ENCODE assay signal across 9 cellular contexts in the genomic region with DNA sequence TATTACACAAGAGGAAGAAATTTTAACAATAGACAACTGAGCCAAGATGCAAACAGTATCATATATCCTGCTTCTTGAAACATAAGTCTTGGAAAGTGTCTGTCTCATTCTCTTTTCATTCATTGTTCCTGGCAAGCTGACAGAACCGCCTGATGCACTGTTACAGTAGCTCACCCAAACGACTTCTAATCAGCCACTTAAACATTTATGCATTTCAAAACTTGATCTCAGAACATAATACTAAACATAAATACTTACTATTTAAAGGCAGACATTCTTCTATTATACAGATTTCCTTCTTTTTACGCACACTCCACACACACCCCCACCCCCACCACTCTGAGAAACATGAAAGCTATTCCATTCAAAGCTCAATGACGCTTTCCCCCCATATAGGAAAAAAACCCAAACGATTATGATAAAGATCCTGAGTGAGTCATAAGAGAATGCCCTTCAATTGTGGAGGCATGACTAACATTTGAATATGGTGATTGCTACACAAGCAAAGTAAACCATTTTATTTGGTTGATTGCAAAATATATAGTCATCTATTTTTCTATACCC. TPM values are rescaled to one million over a fixed set of nuclear protein-coding genes. Genes with fewer than 3 reads are reported as not detected.
DNase-seq lines count a peak whose midpoint lies in the region; TF ChIP-seq lines count a peak whose summit lies in the region.
"Had no signal": no experiment of that assay in that cellular context is flagged by ENCODE, and none has a peak within 500 bp of the region (broad histone marks: within the 10 kb centered on the region; RNA-seq: fewer than 3 reads in every experiment).

No MANE protein-coding gene starts in this region.

- no peaks in the 10 kb centered on the region for H3K9me3 ChIP-seq in HAP-1
- no peaks in the 10 kb centered on the region for H3K9me3 ChIP-seq in transverse colon
- no peaks in the 10 kb centered on the region for H3K9me3 ChIP-seq in spleen

- DNase-seq in HAP-1 (ENCODE audit: low spot score in 2 of 2) (peak; percentile 79 to 89), NCI-H446 (lab: John Stamatoyannopoulos, UW) (peak; percentile 7 to 42), dermis blood vessel endothelial cell (peak; percentile 91), pons (ENCODE audit: low spot score) (peak; percentile 79), transverse colon (no peak), immature natural killer cell (no peak), spleen (no peak)
- DNase-seq: endodermal cell, GOT3 had no signal

- in situ Hi-C loops in HAP-1 (cut with MboI; ENCODE audit: low sequenced_read_pairs) = no loop called here
- in situ Hi-C loops in transverse colon (cut with MboI; ENCODE audit: low pct_ligation_motif_present in 1 of 4, low pct_unique_long_range_greater_than_20kb in 1 of 4, low sequenced_read_pairs in 3 of 4) = no loop called here

- no peak overlapping the region for H3K27ac Mint-ChIP-seq in immature natural killer cell
- H3K27ac Mint-ChIP-seq: endodermal cell had no signal

- TF ChIP-seq EP300 in transverse colon (IDR thresholded peaks at IDR 0.05; ENCODE audit: low read depth) = no peak

- H3K4me3 Mint-ChIP-seq in immature natural killer cell = no peak overlapping the region
- H3K4me3 Mint-ChIP-seq: endodermal cell had no signal

- no peaks in the 10 kb centered on the region for H3K27me3 Mint-ChIP-seq in immature natural killer cell (ENCODE audit: low read depth in 3 of 3)

- TF ChIP-seq POLR2A in transverse colon (IDR thresholded peaks at IDR 0.05) (no peak), spleen (IDR thresholded peaks at IDR 0.05) (no peak)

- H3K36me3 ChIP-seq in HAP-1 (replicated peaks) (no peaks in the 10 kb centered on the region), transverse colon (no peaks in the 10 kb centered on the region), spleen (no peaks in the 10 kb centered on the region)

- peaks cover 0 to under 1% (median 0%) of the 10 kb centered on the region in 6 donors for H3K9me3 Mint-ChIP-seq in immature natural killer cell
- H3K9me3 Mint-ChIP-seq: endodermal cell had no signal

- H3K4me1 Mint-ChIP-seq in immature natural killer cell = no peaks in the 10 kb centered on the region

- H3K27me3 ChIP-seq in HAP-1 (ENCODE audit: low read depth) = no peaks in the 10 kb centered on the region
- H3K27me3 ChIP-seq in transverse colon = no peaks in the 10 kb centered on the region
- H3K27me3 ChIP-seq in spleen (replicated peaks in 1 of 7) = no peaks in the 10 kb centered on the region

- WGBS in transverse colon (ENCODE audit: low coverage in 1 of 2), 2 donors = 54 to 60% methylated on average over 5 of the region's 5 CpGs
- 35 to 79% (median 60%) methylated on average over 5 of the region's 5 CpGs for WGBS in spleen, 5 donors

- H3K4me3 ChIP-seq in HAP-1 (no peak overlapping the region), transverse colon (no peak overlapping the region), spleen (no peak overlapping the region)

- intact Hi-C loops in transverse colon (cut with DNase I; ENCODE audit: low total_unique reads) = no loop called here
- intact Hi-C loops in spleen (cut with DNase I; ENCODE audit: low total_unique reads) = no loop called here

- H3K27ac ChIP-seq in transverse colon (no peak overlapping the region), spleen (no peak overlapping the region)

- TF ChIP-seq CTCF in transverse colon (IDR thresholded peaks at IDR 0.05) (no peak), spleen (IDR thresholded peaks at IDR 0.05 in 8 of 11, conservative IDR thresholded peaks at IDR 0.05 in 3 of 11) (no peak)

- H3K36me3 Mint-ChIP-seq in immature natural killer cell = no peaks in the 10 kb centered on the region

- H3K4me1 ChIP-seq in HAP-1 (peaks cover 53% of the 10 kb centered on the region), transverse colon (no peaks in the 10 kb centered on the region), spleen (peaks cover 0 to 3% (median 0%) of the 10 kb centered on the region in 6 donors)

RNA-seq across cellular contexts. Expression of gene SHTN1, which starts 30.5 kb away (rescaled TPM):
- total RNA-seq in dermis blood vessel endothelial cell (1.0 and 2.9 TPM in 2 replicates), transverse colon (10 to 100 TPM; 16.8 to 45.8 (median 20.4) TPM), spleen (10 to 100 TPM; 13.9 to 28.3 (median 19.4) TPM)
- polyA plus RNA-seq in immature natural killer cell (under 1 TPM; 0.28 to 0.66 (median 0.55) TPM), spleen (1 to 10 TPM; 2.9 to 5.1 (median 3.4) TPM)

Comparison
In these comparisons a context has a peak if more than half of its experiments do, and no peak if none do; other contexts are left out.
1. DNase-seq: peak in HAP-1 (2 of 2), NCI-H446 (2 of 2), dermis blood vessel endothelial cell (single experiment) and pons (single experiment); none in transverse colon (single experiment), immature natural killer cell (0 of 3) and spleen (single experiment).